30 cellular contexts compared by ENCODE assay signal in genomic region chr16:11692651-11693050, GRCh38. TPM values are rescaled to one million over a fixed set of nuclear protein-coding genes. Genes with fewer than 3 reads are reported as not detected.
DNase-seq lines count a peak whose midpoint lies in the region; ATAC-seq and TF ChIP-seq lines count a peak whose summit lies in the region.
"Had no signal": no experiment of that assay in that cellular context is flagged by ENCODE, and none has a peak within 500 bp of the region (broad histone marks: within the 10 kb centered on the region; RNA-seq: fewer than 3 reads in every experiment).

No MANE protein-coding gene starts in this region.

- H3K27me3 ChIP-seq in naive thymus-derived CD4-positive, alpha-beta T cell (ENCODE audit: control insufficient read depth in 2 of 2, insufficient read depth in 2 of 2, low read length in 2 of 2): no peaks in the 10 kb centered on the region
- H3K27me3 ChIP-seq: cardiac muscle cell, dorsolateral prefrontal cortex, right lobe of liver, suprapubic skin, upper lobe of right lung had no signal

- H3K4me1 Mint-ChIP-seq in brain: peaks cover 37% of the 10 kb centered on the region
- H3K4me1 Mint-ChIP-seq in naive thymus-derived CD4-positive, alpha-beta T cell: peaks cover 8 to 53% (median 35%) of the 10 kb centered on the region in 7 donors
- peaks cover 30% of the 10 kb centered on the region for H3K4me1 Mint-ChIP-seq in activated naive CD4-positive, alpha-beta T cell treated with anti-CD3 and anti-CD28 coated beads for 36 hours (ENCODE audit: low read depth)

- POLR2A ChIA-PET in naive thymus-derived CD4-positive, alpha-beta T cell (lab: Charles Lee): interaction anchor here (0.8 kb wide), 1 partner anchor 309 kb away, joined by 3 read pairs; no protein-coding TSS in a partner anchor

- in situ Hi-C loops in G401 (cut with HindIII; ENCODE audit: low sequenced_read_pairs): no loop called here

- H3K4me3 Mint-ChIP-seq in brain: no peak overlapping the region
- H3K4me3 Mint-ChIP-seq in naive thymus-derived CD4-positive, alpha-beta T cell: no peak overlapping the region
- no peak overlapping the region for H3K4me3 Mint-ChIP-seq in activated naive CD4-positive, alpha-beta T cell treated with anti-CD3 and anti-CD28 coated beads for 36 hours
- H3K4me3 Mint-ChIP-seq: activated CD4-positive, alpha-beta T cell treated with anti-CD3 and anti-CD28 coated beads, Interleukin-2, amount 10 ng/mL, durations not matched to agents 24 days and 14 days; activated naive CD8-positive, alpha-beta T cell; CD4-positive, alpha-beta T cell; neural crest cell had no signal

- no peaks in the 10 kb centered on the region for H3K27me3 Mint-ChIP-seq in brain
- H3K27me3 Mint-ChIP-seq in naive thymus-derived CD4-positive, alpha-beta T cell: no peaks in the 10 kb centered on the region
- H3K27me3 Mint-ChIP-seq in activated naive CD4-positive, alpha-beta T cell treated with anti-CD3 and anti-CD28 coated beads for 36 hours (ENCODE audit: low read depth): no peaks in the 10 kb centered on the region
- H3K27me3 Mint-ChIP-seq: activated CD4-positive, alpha-beta T cell treated with anti-CD3 and anti-CD28 coated beads, Interleukin-2, amount 10 ng/mL, durations not matched to agents 24 days and 14 days; activated naive CD8-positive, alpha-beta T cell; CD4-positive, alpha-beta T cell had no signal

- peaks cover 68% of the 10 kb centered on the region for H3K36me3 Mint-ChIP-seq in brain
- peaks cover 17 to 56% (median 33%) of the 10 kb centered on the region in 5 donors for H3K36me3 Mint-ChIP-seq in naive thymus-derived CD4-positive, alpha-beta T cell
- peaks cover 31% of the 10 kb centered on the region for H3K36me3 Mint-ChIP-seq in activated naive CD4-positive, alpha-beta T cell treated with anti-CD3 and anti-CD28 coated beads for 36 hours (ENCODE audit: low read depth)

- CTCF ChIA-PET in naive thymus-derived CD4-positive, alpha-beta T cell (lab: Charles Lee): no interaction called here
- CTCF ChIA-PET in activated naive CD4-positive, alpha-beta T cell treated with anti-CD3 and anti-CD28 coated beads for 36 hours (lab: Charles Lee): interaction anchor here (0.7 kb wide), 1 partner anchor 122 kb away, joined by 3 read pairs; no protein-coding TSS in a partner anchor

- H3K27ac ChIP-seq in naive thymus-derived CD4-positive, alpha-beta T cell (ENCODE audit: low read depth, low read length): no peak overlapping the region
- H3K27ac ChIP-seq: 22Rv1, cardiac muscle cell, lower lobe of right lung, PC-9, right lobe of liver, suprapubic skin, upper lobe of right lung had no signal

- ATAC-seq in naive thymus-derived CD4-positive, alpha-beta T cell: no peak
- no peak for ATAC-seq in GM18870 (IDR thresholded peaks at IDR 0.05; ENCODE audit: unreplicated experiment)
- ATAC-seq: HepG2, mucosa of descending colon, upper lobe of right lung had no signal

- peaks cover 10 to 52% (median 15%) of the 10 kb centered on the region in 3 experiments for H3K36me3 ChIP-seq in naive thymus-derived CD4-positive, alpha-beta T cell (ENCODE audit: control insufficient read depth in 2 of 3, insufficient read depth in 3 of 3, low read length in 3 of 3)

- H3K4me3 ChIP-seq in naive thymus-derived CD4-positive, alpha-beta T cell (ENCODE audit: low read length): no peak overlapping the region
- H3K4me3 ChIP-seq: cardiac muscle cell, dorsolateral prefrontal cortex, lower lobe of right lung, mucosa of descending colon, PC-9, right lobe of liver, suprapubic skin, upper lobe of right lung had no signal

- intact Hi-C loops in naive thymus-derived CD4-positive, alpha-beta T cell (cut with micrococcal nuclease): no loop called here
- intact Hi-C loops in activated naive CD4-positive, alpha-beta T cell treated with anti-CD3 and anti-CD28 coated beads for 36 hours (cut with micrococcal nuclease): no loop called here

- DNase-seq in DMS 273 (lab: John Stamatoyannopoulos, UW; ENCODE audit: unreplicated experiment) (peak; percentile 66), DMS 273 treated with DMSO at 0.1 percent for 48 hours (lab: John Stamatoyannopoulos, UW) (no peak), G401 (ENCODE audit: low spot score) (peak; percentile 94), globus pallidus (ENCODE audit: low spot score) (no peak)
- DNase-seq in naive thymus-derived CD4-positive, alpha-beta T cell: peak in 1 of 9 donors; percentile 13
- DNase-seq in activated naive CD4-positive, alpha-beta T cell treated with anti-CD3 and anti-CD28 coated beads for 36 hours: no peak
- DNase-seq: activated CD4-positive, alpha-beta T cell treated with anti-CD3 and anti-CD28 coated beads, Interleukin-2, amount 10 ng/mL, durations not matched to agents 24 days and 14 days; aorta; CD4-positive, alpha-beta T cell; DMS153; lower lobe of right lung; mucosa of descending colon; NCI-H1694; NCI-H2171 treated with DMSO at 0.1 percent for 48 hours; NCI-H510A treated with DMSO at 0.1 percent for 48 hours; NK-92 treated with Interleukin-12 subunit alpha and Interleukin-12 subunit beta, amount 100 ng/mL, for 24 hours; PC-9; SHP77; stimulated activated naive CD4-positive, alpha-beta T cell; upper lobe of right lung had no signal

- no peak for TF ChIP-seq CTCF in brain (conservative IDR thresholded peaks at IDR 0.05)

- H3K9me3 Mint-ChIP-seq in brain: no peaks in the 10 kb centered on the region
- peaks cover 0 to 2% (median 0%) of the 10 kb centered on the region in 11 donors for H3K9me3 Mint-ChIP-seq in naive thymus-derived CD4-positive, alpha-beta T cell
- H3K9me3 Mint-ChIP-seq in activated naive CD4-positive, alpha-beta T cell treated with anti-CD3 and anti-CD28 coated beads for 36 hours: no peaks in the 10 kb centered on the region
- H3K9me3 Mint-ChIP-seq: activated CD4-positive, alpha-beta T cell treated with anti-CD3 and anti-CD28 coated beads, Interleukin-2, amount 10 ng/mL, durations not matched to agents 24 days and 14 days; CD4-positive, alpha-beta T cell; neural crest cell had no signal

- H3K27ac Mint-ChIP-seq in brain: peak overlapping the region in 3 of 5 experiments; percentile 7 to 78 (median 21)
- H3K27ac Mint-ChIP-seq in naive thymus-derived CD4-positive, alpha-beta T cell: peak overlapping the region in 6 of 9 donors; percentile 1 to 59 (median 29)
- H3K27ac Mint-ChIP-seq in activated naive CD4-positive, alpha-beta T cell treated with anti-CD3 and anti-CD28 coated beads for 36 hours: no peak overlapping the region
- H3K27ac Mint-ChIP-seq: activated CD4-positive, alpha-beta T cell treated with anti-CD3 and anti-CD28 coated beads, Interleukin-2, amount 10 ng/mL, durations not matched to agents 24 days and 14 days; activated naive CD8-positive, alpha-beta T cell; CD4-positive, alpha-beta T cell had no signal

- peaks cover 0 to 7% of the 10 kb centered on the region in 2 donors for H3K4me1 ChIP-seq in naive thymus-derived CD4-positive, alpha-beta T cell (ENCODE audit: control insufficient read depth in 2 of 2, insufficient read depth in 2 of 2, low read length in 2 of 2)

- H3K9me3 ChIP-seq in naive thymus-derived CD4-positive, alpha-beta T cell (ENCODE audit: control insufficient read depth in 2 of 3, low read length in 3 of 3): no peaks in the 10 kb centered on the region
- H3K9me3 ChIP-seq: lower lobe of right lung, mucosa of descending colon, right lobe of liver, suprapubic skin, upper lobe of right lung had no signal

RNA-seq across cellular contexts. Expression of gene SNN, which starts 24.4 kb away (rescaled TPM):
- 18.2 and 28.1 TPM in 2 replicates for total RNA-seq in G401 (2014; rRNA removed; shearing (Covaris generic))
- 97.4 TPM for polyA plus RNA-seq in brain (ENCODE audit: insufficient read depth, low read depth, low replicate concordance)
- 10 to 100 TPM; 17.0 to 86.8 (median 34.4) TPM for total RNA-seq in naive thymus-derived CD4-positive, alpha-beta T cell
- polyA plus RNA-seq in naive thymus-derived CD4-positive, alpha-beta T cell: 10 to 100 TPM; 21.3 to 34.3 TPM
- total RNA-seq in activated naive CD4-positive, alpha-beta T cell treated with anti-CD3 and anti-CD28 coated beads for 36 hours: 10 to 100 TPM; 12.0 to 13.6 TPM

RNA-seq across cellular contexts. Expression of gene TXNDC11, which starts 50.0 kb away (rescaled TPM):
- 25.4 and 31.9 TPM in 2 replicates for total RNA-seq in G401 (2014; rRNA removed; shearing (Covaris generic))
- polyA plus RNA-seq in brain (ENCODE audit: insufficient read depth, low read depth, low replicate concordance): 19.8 TPM
- 10 to 100 TPM; 41.2 to 80.5 (median 55.1) TPM for total RNA-seq in naive thymus-derived CD4-positive, alpha-beta T cell
- polyA plus RNA-seq in naive thymus-derived CD4-positive, alpha-beta T cell: 10 to 100 TPM; 36.7 to 60.3 TPM
- total RNA-seq in activated naive CD4-positive, alpha-beta T cell treated with anti-CD3 and anti-CD28 coated beads for 36 hours: 10 to 100 TPM; 24.6 to 25.5 TPM

Comparison
In these comparisons a context has a peak if more than half of its experiments do, and no peak if none do; other contexts are left out.
1. DNase-seq: peak in DMS 273 (single experiment) and G401 (single experiment); none in DMS 273 treated with DMSO at 0.1 percent for 48 hours (single experiment), activated naive CD4-positive, alpha-beta T cell treated with anti-CD3 and anti-CD28 coated beads for 36 hours (single experiment) and globus pallidus (single experiment).